11 cellular contexts compared by ENCODE assay signal in genomic region chr6:5968817-5969726, GRCh38. TPM values are rescaled to one million over a fixed set of nuclear protein-coding genes. Genes with fewer than 3 reads are reported as not detected.
DNase-seq lines count a peak whose midpoint lies in the region; ATAC-seq and TF ChIP-seq lines count a peak whose summit lies in the region.
"Had no signal": no experiment of that assay in that cellular context is flagged by ENCODE, and none has a peak within 500 bp of the region (broad histone marks: within the 10 kb centered on the region; RNA-seq: fewer than 3 reads in every experiment).

No MANE protein-coding gene starts in this region.

- DNase-seq in LoVo (ENCODE audit: low spot score): peak; percentile 16
- peak; percentile 87 for DNase-seq in astrocyte of the hippocampus (ENCODE audit: low read depth, low spot score)
- peak; percentile 60 for DNase-seq in lower lobe of right lung
- no peak for DNase-seq in prostate gland (ENCODE audit: low spot score)
- no peak for DNase-seq in activated CD4-positive, CD25-positive, alpha-beta regulatory T cell (lab: John Stamatoyannopoulos, UW)
- no peak for DNase-seq in activated naive CD4-positive, alpha-beta T cell (lab: John Stamatoyannopoulos, UW)
- DNase-seq: islet precursor cell, NCI-H2227 treated with DMSO at 0.1 percent for 48 hours had no signal

- TF ChIP-seq CTCF in lower lobe of right lung (IDR thresholded peaks at IDR 0.05) (no peak), prostate gland (IDR thresholded peaks at IDR 0.05) (no peak)

- no peak overlapping the region for H3K27ac ChIP-seq in BLaER1 treated with 17β-estradiol and CSF1 and Interleukin-3, amounts not matched to agents 10 nM and 100 nM
- no peak overlapping the region for H3K27ac ChIP-seq in lower lobe of right lung
- no peak overlapping the region for H3K27ac ChIP-seq in prostate gland
- H3K27ac ChIP-seq: tibial nerve had no signal

- no peak overlapping the region for H3K9ac ChIP-seq in BLaER1 treated with 17β-estradiol and CSF1 and Interleukin-3, amounts not matched to agents 10 nM and 100 nM

- no peaks in the 10 kb centered on the region for H4K20me1 ChIP-seq in BLaER1 treated with 17β-estradiol and CSF1 and Interleukin-3, amounts not matched to agents 10 nM and 100 nM

- H3K27me3 ChIP-seq in BLaER1 treated with 17β-estradiol and CSF1 and Interleukin-3, amounts not matched to agents 10 nM and 100 nM: no peaks in the 10 kb centered on the region
- H3K27me3 ChIP-seq in lower lobe of right lung (ENCODE audit: low read depth) (peaks cover 3% of the 10 kb centered on the region), prostate gland (replicated peaks; ENCODE audit: insufficient read depth) (no peaks in the 10 kb centered on the region)
- H3K27me3 ChIP-seq: tibial nerve had no signal

- peak overlapping the region in 7 of 11 experiments; percentile 13 to 64 (median 43); a peak in 11 of 22 replicates for H3K4me2 ChIP-seq in BLaER1 treated with 17β-estradiol and CSF1 and Interleukin-3, amounts not matched to agents 10 nM and 100 nM

- no peak overlapping the region for H3K4me3 ChIP-seq in BLaER1 treated with 17β-estradiol and CSF1 and Interleukin-3, amounts not matched to agents 10 nM and 100 nM
- no peak overlapping the region for H3K4me3 ChIP-seq in lower lobe of right lung
- H3K4me3 ChIP-seq in prostate gland: no peak overlapping the region
- H3K4me3 ChIP-seq: tibial nerve had no signal

- intact Hi-C loops in lower lobe of right lung (cut with DNase I) (no loop called here), prostate gland (cut with DNase I) (no loop called here)

- no peaks in the 10 kb centered on the region for H3K9me3 ChIP-seq in BLaER1 treated with 17β-estradiol and CSF1 and Interleukin-3, amounts not matched to agents 10 nM and 100 nM (replicated peaks in 1 of 11)
- no peaks in the 10 kb centered on the region for H3K9me3 ChIP-seq in lower lobe of right lung
- H3K9me3 ChIP-seq in prostate gland: no peaks in the 10 kb centered on the region
- H3K9me3 ChIP-seq: tibial nerve had no signal

- 31% methylated on average over 11 of the region's 11 CpGs for WGBS in prostate gland

- no peaks in the 10 kb centered on the region for H3K36me3 ChIP-seq in BLaER1 treated with 17β-estradiol and CSF1 and Interleukin-3, amounts not matched to agents 10 nM and 100 nM
- H3K36me3 ChIP-seq in lower lobe of right lung (no peaks in the 10 kb centered on the region), prostate gland (no peaks in the 10 kb centered on the region)
- H3K36me3 ChIP-seq: tibial nerve had no signal

- no peak for TF ChIP-seq POLR2A in prostate gland (IDR thresholded peaks at IDR 0.05)

- H3K4me1 ChIP-seq in BLaER1 treated with 17β-estradiol and CSF1 and Interleukin-3, amounts not matched to agents 10 nM and 100 nM: peaks cover 0 to 14% (median 7%) of the 10 kb centered on the region in 10 experiments; a peak in 11 of 20 replicates
- no peaks in the 10 kb centered on the region for H3K4me1 ChIP-seq in lower lobe of right lung
- H3K4me1 ChIP-seq in prostate gland (replicated peaks): no peaks in the 10 kb centered on the region

- ATAC-seq in lower lobe of right lung (peak; percentile 61 to 73), HG03354 (IDR thresholded peaks at IDR 0.05; ENCODE audit: poor library complexity, severe bottlenecking, unreplicated experiment) (no peak)

RNA-seq across cellular contexts. Expression of gene NRN1, which starts 37.7 kb away (rescaled TPM):
- total RNA-seq in lower lobe of right lung (15.0 TPM), prostate gland (1 to 10 TPM; 1.1 TPM)

Comparison
In these comparisons a context has a peak if more than half of its experiments do, and no peak if none do; other contexts are left out.
1. DNase-seq: peak in LoVo (single experiment), astrocyte of the hippocampus (single experiment) and lower lobe of right lung (single experiment); none in prostate gland (single experiment), activated CD4-positive, CD25-positive, alpha-beta regulatory T cell (0 of 4) and activated naive CD4-positive, alpha-beta T cell (0 of 4).